24 cellular contexts compared by ENCODE assay signal in the genomic region with DNA sequence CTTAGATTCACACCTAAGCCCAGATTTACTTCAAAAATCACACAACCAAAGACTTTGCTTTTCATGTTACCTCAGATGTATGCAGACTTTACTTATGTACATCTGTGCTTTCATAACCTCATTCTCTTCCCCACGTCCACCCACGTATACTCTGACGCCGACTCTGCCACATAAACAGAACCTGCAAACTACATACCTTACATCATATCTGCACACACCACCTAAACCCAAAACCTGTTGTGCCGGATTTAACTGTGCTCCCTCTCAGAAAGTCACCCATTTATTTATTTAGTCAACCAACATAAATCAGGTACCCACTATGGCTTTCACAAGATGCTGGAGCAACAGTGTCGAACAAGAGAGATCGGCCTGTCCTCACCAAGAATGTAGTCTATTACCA. TPM values are rescaled to one million over a fixed set of nuclear protein-coding genes. Genes with fewer than 3 reads are reported as not detected.
DNase-seq lines count a peak whose midpoint lies in the region; TF ChIP-seq lines count a peak whose summit lies in the region.
"Had no signal": no experiment of that assay in that cellular context is flagged by ENCODE, and none has a peak within 500 bp of the region (broad histone marks: within the 10 kb centered on the region; RNA-seq: fewer than 3 reads in every experiment).

No MANE protein-coding gene starts in this region.

- TF ChIP-seq CTCF in epithelial cell of esophagus (IDR thresholded peaks at IDR 0.05; ENCODE audit: insufficient read depth, low read depth, low read length, missing control alignments) (no peak), prostate gland (IDR thresholded peaks at IDR 0.05) (no peak)

- in situ Hi-C loops in KBM-7 (cut with MboI; ENCODE audit: low pct_unique_long_range_greater_than_20kb, low sequenced_read_pairs), result no loop called here

- TF ChIP-seq POLR2A in prostate gland (IDR thresholded peaks at IDR 0.05), result no peak

- 57% methylated on average over 7 of the region's 7 CpGs for WGBS in prostate gland

- H3K36me3 ChIP-seq in prostate gland, result no peaks in the 10 kb centered on the region
- H3K36me3 ChIP-seq: HAP-1, left lung, transverse colon had no signal

- H3K4me3 ChIP-seq in epithelial cell of esophagus (ENCODE audit: low read length), result no peak overlapping the region
- no peak overlapping the region for H3K4me3 ChIP-seq in prostate gland
- H3K4me3 ChIP-seq: body of pancreas, HAP-1 had no signal

- DNase-seq in NCI-H2196 (lab: John Stamatoyannopoulos, UW; ENCODE audit: unreplicated experiment) (peak; percentile 25), NCI-H2196 treated with DMSO at 0.1 percent for 48 hours (lab: John Stamatoyannopoulos, UW; ENCODE audit: unreplicated experiment) (no peak), NCI-H526 (lab: John Stamatoyannopoulos, UW) (peak; percentile 63 to 71), epithelial cell of esophagus (ENCODE audit: low read depth) (peak; percentile 40), prostate gland (ENCODE audit: low spot score) (peak; percentile 44), NOMO-1 treated with dmso at 0.1 percent for 144 hours (lab: John Stamatoyannopoulos, UW; ENCODE audit: unreplicated experiment) (no peak), KBM-7 (no peak)
- no peak for DNase-seq in activated CD4-positive, CD25-positive, alpha-beta regulatory T cell treated with anti-CD3 and anti-CD28 coated beads, Interleukin-2, amount 50 U/mL, for 72 hours
- DNase-seq: 8988T; activated CD8-positive, alpha-beta memory T cell treated with anti-CD3 and anti-CD28 coated beads for 24 hours; activated gamma-delta T cell treated with Interleukin-2 at 50 U/mL for 16 hours; activated T-cell treated with anti-CD3 and anti-CD28 coated beads, Interleukin-2, amount 50 U/mL, for 1 hour; body of pancreas; CD4-positive, CD25-positive, alpha-beta regulatory T cell; effector CD4-positive, alpha-beta T cell; left lung; natural killer cell; NCI-H1105 treated with DMSO at 0.1 percent for 48 hours; OCI-M1; posterior cingulate gyrus; stimulated activated CD4-positive, alpha-beta T cell treated with anti-CD3 and anti-CD28 coated beads, Interleukin-15, amount 100 ng/mL, for 24 hours; stimulated activated naive CD8-positive, alpha-beta T cell treated with anti-CD3 and anti-CD28 coated beads, Interleukin-15, amount 100 ng/mL, for 72 hours; transverse colon had no signal

- intact Hi-C loops in prostate gland (cut with DNase I), result loop anchor here (5.0 kb wide), 1 partner anchor 41 kb away; no protein-coding TSS in a partner anchor

- no peaks in the 10 kb centered on the region for H3K27me3 ChIP-seq in prostate gland (replicated peaks; ENCODE audit: insufficient read depth)
- H3K27me3 ChIP-seq: body of pancreas had no signal

- H3K9me3 ChIP-seq in prostate gland, result no peaks in the 10 kb centered on the region
- H3K9me3 ChIP-seq: body of pancreas, HAP-1, left lung, transverse colon had no signal

- H3K4me1 ChIP-seq in prostate gland (replicated peaks), result peaks cover 11% of the 10 kb centered on the region
- H3K4me1 ChIP-seq: HAP-1 had no signal

- H3K27ac ChIP-seq in prostate gland, result peak overlapping the region; percentile 78 to 87
- H3K27ac ChIP-seq: body of pancreas had no signal

RNA-seq across cellular contexts. Expression of a gene that starts 1.0 kb away (rescaled TPM):
- total RNA-seq in prostate gland, result 100 to 1,000 TPM; 113 to 126 TPM
- total RNA-seq: natural killer cell had no signal

Comparison
In these comparisons a context has a peak if more than half of its experiments do, and no peak if none do; other contexts are left out.
1. DNase-seq: peak in NCI-H2196 (single experiment), NCI-H526 (2 of 2), epithelial cell of esophagus (single experiment) and prostate gland (single experiment); none in NCI-H2196 treated with DMSO at 0.1 percent for 48 hours (single experiment), NOMO-1 treated with dmso at 0.1 percent for 144 hours (single experiment), activated CD4-positive, CD25-positive, alpha-beta regulatory T cell treated with anti-CD3 and anti-CD28 coated beads, Interleukin-2, amount 50 U/mL, for 72 hours (single experiment) and KBM-7 (single experiment).